ENCODE assay signal across 15 cellular contexts in genomic region chr2:5373200-5373599, GRCh38.
DNase-seq lines count a peak whose midpoint lies in the region; ATAC-seq and TF ChIP-seq lines count a peak whose summit lies in the region.
"Had no signal": no experiment of that assay in that cellular context is flagged by ENCODE, and none has a peak within 500 bp of the region (broad histone marks: within the 10 kb centered on the region; RNA-seq: fewer than 3 reads in every experiment).

No MANE protein-coding gene starts in this region.

- TF ChIP-seq POLR2A in tibial nerve (IDR thresholded peaks at IDR 0.05), result no peak

- WGBS in tibial nerve, 2 donors, result 41 to 47% methylated on average over 6 of the region's 6 CpGs

- no peaks in the 10 kb centered on the region for H3K9me3 Mint-ChIP-seq in nephron progenitor cell
- H3K9me3 Mint-ChIP-seq: stimulated activated naive CD8-positive, alpha-beta T cell treated with anti-CD3 and anti-CD28 coated beads, Interleukin-15, amount 100 ng/mL, for 72 hours had no signal

- H3K4me1 Mint-ChIP-seq in nephron progenitor cell, result peaks cover 61% of the 10 kb centered on the region
- H3K4me1 Mint-ChIP-seq: stimulated activated naive CD8-positive, alpha-beta T cell treated with anti-CD3 and anti-CD28 coated beads, Interleukin-15, amount 100 ng/mL, for 72 hours had no signal

- peaks cover 7% of the 10 kb centered on the region for H3K27me3 Mint-ChIP-seq in nephron progenitor cell (ENCODE audit: low read depth, poor library complexity)

- H3K9me3 ChIP-seq in tibial nerve, result no peaks in the 10 kb centered on the region
- H3K9me3 ChIP-seq: heart right ventricle had no signal

- no peak for TF ChIP-seq EP300 in tibial nerve (IDR thresholded peaks at IDR 0.05)

- peak; percentile 24 for DNase-seq in Daoy (ENCODE audit: low read depth)
- peak; percentile 42 for DNase-seq in NCI-H2107 treated with DMSO at 0.1 percent for 48 hours (lab: John Stamatoyannopoulos, UW; ENCODE audit: unreplicated experiment)
- peak; percentile 15 for DNase-seq in choroid plexus epithelial cell (ENCODE audit: low read depth)
- DNase-seq in nephron progenitor cell, result peak; percentile 74
- DNase-seq in tibial nerve (ENCODE audit: low spot score in 2 of 2), result no peak
- no peak for DNase-seq in activated naive CD4-positive, alpha-beta T cell treated with Interleukin-2 at 50 U/mL for 16 hours
- no peak for DNase-seq in middle frontal gyrus (ENCODE audit: extremely low spot score, low spot score)
- DNase-seq: activated gamma-delta T cell; heart right ventricle; Karpas-422; NCI-H2081 treated with DMSO at 0.1 percent for 48 hours; stimulated activated naive CD8-positive, alpha-beta T cell treated with anti-CD3 and anti-CD28 coated beads, Interleukin-15, amount 100 ng/mL, for 72 hours; T-helper 2 cell had no signal

- no peak overlapping the region for H3K27ac ChIP-seq in tibial nerve
- H3K27ac ChIP-seq: epithelial cell of prostate, heart right ventricle had no signal

- H3K27me3 ChIP-seq in tibial nerve, result no peaks in the 10 kb centered on the region

- peak overlapping the region; percentile 98 for H3K27ac Mint-ChIP-seq in nephron progenitor cell
- H3K27ac Mint-ChIP-seq: stimulated activated naive CD8-positive, alpha-beta T cell treated with anti-CD3 and anti-CD28 coated beads, Interleukin-15, amount 100 ng/mL, for 72 hours had no signal

- H3K36me3 ChIP-seq in tibial nerve, result no peaks in the 10 kb centered on the region
- H3K36me3 ChIP-seq: heart right ventricle had no signal

- no peak for TF ChIP-seq CTCF in choroid plexus epithelial cell (conservative IDR thresholded peaks at IDR 0.05; ENCODE audit: low read depth, low read length)
- TF ChIP-seq CTCF in nephron progenitor cell (IDR thresholded peaks at IDR 0.05), result no peak
- TF ChIP-seq CTCF in tibial nerve (IDR thresholded peaks at IDR 0.05), result no peak

- no peaks in the 10 kb centered on the region for H3K36me3 Mint-ChIP-seq in nephron progenitor cell (ENCODE audit: low read depth)

- H3K4me3 Mint-ChIP-seq in nephron progenitor cell, result peak overlapping the region; percentile 85
- H3K4me3 Mint-ChIP-seq: stimulated activated naive CD8-positive, alpha-beta T cell treated with anti-CD3 and anti-CD28 coated beads, Interleukin-15, amount 100 ng/mL, for 72 hours had no signal

- no peak for ATAC-seq in GM18907 (IDR thresholded peaks at IDR 0.05; ENCODE audit: unreplicated experiment)
- ATAC-seq: heart right ventricle; stimulated activated naive CD8-positive, alpha-beta T cell treated with anti-CD3 and anti-CD28 coated beads, Interleukin-15, amount 100 ng/mL, for 72 hours had no signal

- H3K4me1 ChIP-seq in tibial nerve, result no peaks in the 10 kb centered on the region

- H3K4me3 ChIP-seq in choroid plexus epithelial cell (ENCODE audit: low read depth, low read length) (no peak overlapping the region), tibial nerve (no peak overlapping the region)
- H3K4me3 ChIP-seq: heart right ventricle had no signal

Comparison
In these comparisons a context has a peak if more than half of its experiments do, and no peak if none do; other contexts are left out.
1. DNase-seq: peak in Daoy (single experiment), NCI-H2107 treated with DMSO at 0.1 percent for 48 hours (single experiment), choroid plexus epithelial cell (single experiment) and nephron progenitor cell (single experiment); none in tibial nerve (0 of 2), activated naive CD4-positive, alpha-beta T cell treated with Interleukin-2 at 50 U/mL for 16 hours (single experiment) and middle frontal gyrus (single experiment).